8 cellular contexts compared by ENCODE assay signal in genomic region chr17:82716383-82717181, GRCh38. TPM values are rescaled to one million over a fixed set of nuclear protein-coding genes. Genes with fewer than 3 reads are reported as not detected.
A peak's percentile ranks its signal among the peaks of the same experiment; 100 is the strongest.
DNase-seq lines count a peak whose midpoint lies in the region; ATAC-seq and TF ChIP-seq lines count a peak whose summit lies in the region.

Gene FN3KRP, plus strand, starts transcription at chr17:82716706. Its CDS starts 50 bp downstream, at chr17:82716756.

- H3K4me1 Mint-ChIP-seq in chondrocyte (ENCODE audit: low read depth), result peaks cover 21% of the 10 kb centered on the region

- H3K27me3 Mint-ChIP-seq in chondrocyte (ENCODE audit: low read depth), result no peaks in the 10 kb centered on the region

- peak within 1 kb of the TSS; percentile 78 for H3K4me3 ChIP-seq in AG04449 (ENCODE audit: low read depth, low read length)

- H3K27ac Mint-ChIP-seq in chondrocyte (ENCODE audit: unreplicated experiment), result peak within 1 kb of the TSS; percentile 87

- POLR2A ChIA-PET in AG04449 (lab: Yijun Ruan, JAX), result interaction anchor here (1.5 kb wide), 1 partner anchor 18 kb away, joined by 3 read pairs; the partner anchor contains the start of gene RAB40B

- no peaks in the 10 kb centered on the region for H3K9me3 Mint-ChIP-seq in chondrocyte (ENCODE audit: low read depth)

- peak; percentile 19 for DNase-seq in AG04449 (ENCODE audit: low read depth, low spot score)
- peak; percentile 86 to 98 for DNase-seq in NCI-H526 (lab: John Stamatoyannopoulos, UW)
- DNase-seq in activated CD4-positive, alpha-beta T cell treated with anti-CD3 and anti-CD28 coated beads for 4 hours, result peak; percentile 81 to 82
- no peak for DNase-seq in chondrocyte (ENCODE audit: low spot score)
- peak; percentile 90 for DNase-seq in kidney tubule cell (ENCODE audit: low spot score)
- DNase-seq in stimulated activated CD4-positive, alpha-beta T cell treated with anti-CD3 and anti-CD28 coated beads, Interleukin-15, amount 100 ng/mL, for 48 hours (ENCODE audit: low read depth in 2 of 2), result peak; percentile 80 to 90

- ATAC-seq in GM19035 (IDR thresholded peaks at IDR 0.05; ENCODE audit: unreplicated experiment), result peak; percentile 70
- ATAC-seq in HG03432 (IDR thresholded peaks at IDR 0.05; ENCODE audit: unreplicated experiment), result peak; percentile 75

- CTCF ChIA-PET in AG04449 (lab: Yijun Ruan, JAX), result interaction anchor here (0.6 kb wide), 1 partner anchor 15 kb away, joined by 4 read pairs; no protein-coding TSS in a partner anchor

- TF ChIP-seq CTCF in AG04449 (IDR thresholded peaks at IDR 0.05; ENCODE audit: insufficient read depth, low read length, missing control alignments), result no peak
- no peak for TF ChIP-seq CTCF in chondrocyte (IDR thresholded peaks at IDR 0.05)

- peak within 1 kb of the TSS; percentile 94 for H3K4me3 Mint-ChIP-seq in chondrocyte (ENCODE audit: unreplicated experiment)

- H3K36me3 Mint-ChIP-seq in chondrocyte (ENCODE audit: low read depth), result peaks cover 2% of the 10 kb centered on the region

RNA-seq across cellular contexts. Expression of gene FN3KRP, which starts in this region (rescaled TPM):
- total RNA-seq in chondrocyte, result 23.0 to 27.4 TPM (median 23.3 TPM) in 3 replicates
